Comparison of ENCODE assay signal across 1 cellular context in genomic region chrX:44914532-44915198, GRCh38.
TF ChIP-seq lines count a peak whose summit lies in the region.

No MANE protein-coding gene starts in this region.

TF ChIP-seq in K562, 482 proteins besides CTCF, POLR2A, EP300 and RAD21 (continued from another document):
- no peak for TF ChIP-seq ARID4B (CRISPR knock-in tag; IDR thresholded peaks at IDR 0.05)
- TF ChIP-seq TEAD2 (tag; IDR thresholded peaks at IDR 0.05) = no peak
- TF ChIP-seq CGGBP1 (CRISPR knock-in tag; IDR thresholded peaks at IDR 0.05) = no peak
- TF ChIP-seq, protein P1, sequence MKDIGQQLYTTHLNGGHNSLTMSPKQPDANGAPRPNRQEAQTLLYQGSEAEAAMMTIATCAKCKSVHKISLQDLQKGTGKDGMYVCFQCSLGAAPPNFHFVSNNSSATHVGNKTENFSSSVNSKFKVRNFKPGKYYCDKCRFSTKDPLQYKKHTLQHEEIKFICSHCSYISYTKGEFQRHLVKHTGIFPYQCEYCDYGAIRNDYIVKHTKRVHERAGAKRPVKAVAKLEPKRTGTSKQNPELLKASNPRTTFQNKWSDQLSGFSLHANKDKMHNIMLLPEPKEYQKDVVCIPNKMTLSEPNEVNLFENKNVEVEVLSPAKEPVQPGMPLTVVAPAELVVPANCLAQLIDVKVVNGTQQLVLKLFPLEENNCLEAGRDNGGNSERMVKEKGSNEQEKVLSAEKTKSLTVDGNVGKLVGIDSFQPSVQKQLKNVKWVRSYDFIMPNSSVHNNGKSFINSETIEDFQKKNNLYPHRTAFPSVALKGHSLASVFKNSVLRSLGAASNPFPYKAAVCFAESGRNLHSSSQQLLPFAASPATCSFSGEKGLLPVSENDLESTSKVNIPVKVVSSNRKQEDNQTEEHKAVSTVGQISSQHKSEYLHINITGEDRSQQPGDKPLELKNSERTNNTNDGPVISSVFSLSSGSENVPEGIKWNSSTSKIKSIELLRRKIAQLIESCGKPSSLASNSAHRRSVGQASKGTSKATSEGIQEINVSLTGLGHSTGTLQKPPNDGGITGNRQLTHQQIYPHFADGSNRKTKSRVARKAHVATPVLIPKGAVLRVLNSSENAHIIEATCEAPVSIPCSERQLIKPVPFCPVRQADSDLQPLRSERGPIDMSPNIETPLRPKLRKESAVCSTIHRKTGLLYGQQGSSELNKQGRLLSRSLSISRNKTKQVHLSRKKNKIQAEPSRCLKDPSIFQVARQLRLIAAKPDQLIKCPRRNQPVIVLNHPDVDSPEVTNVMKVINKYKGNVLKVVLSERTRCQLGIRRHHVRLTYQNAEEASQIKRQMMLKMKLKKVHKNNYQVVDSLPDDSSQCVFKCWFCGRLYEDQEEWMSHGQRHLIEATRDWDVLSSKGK (CRISPR knock-in tag; IDR thresholded peaks at IDR 0.05) = no peak
- TF ChIP-seq, protein P2, sequence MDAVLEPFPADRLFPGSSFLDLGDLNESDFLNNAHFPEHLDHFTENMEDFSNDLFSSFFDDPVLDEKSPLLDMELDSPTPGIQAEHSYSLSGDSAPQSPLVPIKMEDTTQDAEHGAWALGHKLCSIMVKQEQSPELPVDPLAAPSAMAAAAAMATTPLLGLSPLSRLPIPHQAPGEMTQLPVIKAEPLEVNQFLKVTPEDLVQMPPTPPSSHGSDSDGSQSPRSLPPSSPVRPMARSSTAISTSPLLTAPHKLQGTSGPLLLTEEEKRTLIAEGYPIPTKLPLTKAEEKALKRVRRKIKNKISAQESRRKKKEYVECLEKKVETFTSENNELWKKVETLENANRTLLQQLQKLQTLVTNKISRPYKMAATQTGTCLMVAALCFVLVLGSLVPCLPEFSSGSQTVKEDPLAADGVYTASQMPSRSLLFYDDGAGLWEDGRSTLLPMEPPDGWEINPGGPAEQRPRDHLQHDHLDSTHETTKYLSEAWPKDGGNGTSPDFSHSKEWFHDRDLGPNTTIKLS (IDR thresholded peaks at IDR 0.05; ENCODE audit: borderline replicate concordance, low read depth) = no peak
- TF ChIP-seq ZC3H8 (IDR thresholded peaks at IDR 0.05) = no peak
- no peak for TF ChIP-seq CAMTA2 (CRISPR knock-in tag; conservative IDR thresholded peaks at IDR 0.05)
- TF ChIP-seq ZNF583 (CRISPR knock-in tag; IDR thresholded peaks at IDR 0.05) = no peak
- TF ChIP-seq HDGF (IDR thresholded peaks at IDR 0.05) = no peak
